ENCODE assay signal across 1 cellular context in genomic region chr2:203551653-203552250, GRCh38.
TF ChIP-seq lines count a peak whose summit lies in the region.

No MANE protein-coding gene starts in this region.

TF ChIP-seq in GM23338, 12 proteins besides CTCF, POLR2A, EP300 and RAD21 (continued from another document):
- no peak for TF ChIP-seq ZNF462 (CRISPR knock-in tag; IDR thresholded peaks at IDR 0.05)
- no peak for TF ChIP-seq REST (IDR thresholded peaks at IDR 0.05; ENCODE audit: unreplicated experiment)
- TF ChIP-seq NANOG (IDR thresholded peaks at IDR 0.05; ENCODE audit: borderline replicate concordance) = no peak
